ENCODE assay signal across 10 cellular contexts in genomic region chr16:82641336-82641984, GRCh38. TPM values are rescaled to one million over a fixed set of nuclear protein-coding genes. Genes with fewer than 3 reads are reported as not detected.
DNase-seq lines count a peak whose midpoint lies in the region; ATAC-seq and TF ChIP-seq lines count a peak whose summit lies in the region.
"Had no signal": no experiment of that assay in that cellular context is flagged by ENCODE, and none has a peak within 500 bp of the region (broad histone marks: within the 10 kb centered on the region; RNA-seq: fewer than 3 reads in every experiment).

No MANE protein-coding gene starts in this region.

- H3K9me2 ChIP-seq in GM23338 (ENCODE audit: insufficient read depth) = no peaks in the 10 kb centered on the region; the same call in 1 of the 2 replicates

- no peaks in the 10 kb centered on the region for H3K27me3 ChIP-seq in GM23338 (ENCODE audit: insufficient read depth)

- H3K4me3 ChIP-seq in GM23338 = no peak overlapping the region
- H3K4me3 ChIP-seq in WI38 (ENCODE audit: low read depth, low read length) = no peak overlapping the region

- H3K27ac Mint-ChIP-seq in GM23338 = peak overlapping the region; percentile 4; the same call in 1 of the 2 replicates

- peaks cover 27% of the 10 kb centered on the region; the same call in 2 of the 3 replicates for H3K4me1 Mint-ChIP-seq in GM23338

- H2AFZ ChIP-seq in GM23338 = no peak overlapping the region

- H3K4me3 Mint-ChIP-seq in GM23338 = no peak overlapping the region

- H3K9me3 Mint-ChIP-seq in GM23338 = no peaks in the 10 kb centered on the region

- H3K79me2 ChIP-seq in GM23338 (replicated peaks; ENCODE audit: insufficient read depth) = no peaks in the 10 kb centered on the region

- no peak overlapping the region for H3K27ac ChIP-seq in GM23338 (ENCODE audit: low read depth)

- no peaks in the 10 kb centered on the region for H3K36me3 Mint-ChIP-seq in GM23338 (ENCODE audit: low read depth)

- H3K27me3 Mint-ChIP-seq in GM23338 (ENCODE audit: insufficient read depth, low read depth, poor library complexity) = no peaks in the 10 kb centered on the region

- H3K4me1 ChIP-seq in GM23338 (ENCODE audit: insufficient read depth) = peaks cover 27% of the 10 kb centered on the region

- DNase-seq in ELR (ENCODE audit: low read depth) (peak; percentile 73), GM23338 (ENCODE audit: low spot score) (no peak), kidney glomerular epithelial cell (lab: John Stamatoyannopoulos, UW) (peak; percentile 28), NCI-H1930 (lab: John Stamatoyannopoulos, UW) (no peak), amniotic stem cell (lab: John Stamatoyannopoulos, UW) (no peak)
- no peak for DNase-seq in stimulated activated naive CD4-positive, alpha-beta T cell (lab: John Stamatoyannopoulos, UW)
- DNase-seq: NCI-H187 had no signal

- no peaks in the 10 kb centered on the region for H4K20me1 ChIP-seq in GM23338 (replicated peaks; ENCODE audit: insufficient read depth)

- H3K36me3 ChIP-seq in GM23338 (ENCODE audit: insufficient read depth) = no peaks in the 10 kb centered on the region

- no peaks in the 10 kb centered on the region for H3F3A ChIP-seq in GM23338 (replicated peaks; ENCODE audit: low read depth)

- ATAC-seq in GM23338 (no peak), HG03378 (IDR thresholded peaks at IDR 0.05; ENCODE audit: unreplicated experiment) (no peak)

- no peak overlapping the region for H3K4me2 ChIP-seq in GM23338

- peak in 1 of 2 experiments; percentile 47; a peak in 3 of 4 replicates for TF ChIP-seq CTCF in GM23338 (conservative IDR thresholded peaks at IDR 0.05; ENCODE audit: low read depth in 2 of 2)
- TF ChIP-seq CTCF in WI38 (IDR thresholded peaks at IDR 0.05; ENCODE audit: low read depth, low read length) = peak; percentile 46; the same call in 1 of the 2 replicates

TF ChIP-seq in GM23338, 12 proteins besides CTCF, POLR2A, EP300 and RAD21:
- TF ChIP-seq NANOG (IDR thresholded peaks at IDR 0.05; ENCODE audit: borderline replicate concordance) (no peak), ZNF331 (CRISPR knock-in tag; IDR thresholded peaks at IDR 0.05; ENCODE audit: low read depth) (no peak), ZNF114 (CRISPR knock-in tag; IDR thresholded peaks at IDR 0.05) (no peak), EZH2phosphoT487 (IDR thresholded peaks at IDR 0.05; ENCODE audit: unreplicated experiment) (no peak), ETS1 (IDR thresholded peaks at IDR 0.05) (no peak), JUNB (IDR thresholded peaks at IDR 0.05; ENCODE audit: unreplicated experiment) (no peak), EZH2 (IDR thresholded peaks at IDR 0.05; ENCODE audit: low read depth, unreplicated experiment) (no peak), STAT1 (IDR thresholded peaks at IDR 0.05; ENCODE audit: unreplicated experiment) (no peak), POLR2AphosphoS5 (IDR thresholded peaks at IDR 0.05; ENCODE audit: low read depth) (no peak), CREB1 (CRISPR knock-in tag; IDR thresholded peaks at IDR 0.05; ENCODE audit: low read depth) (no peak)
- TF ChIP-seq, protein P1, sequence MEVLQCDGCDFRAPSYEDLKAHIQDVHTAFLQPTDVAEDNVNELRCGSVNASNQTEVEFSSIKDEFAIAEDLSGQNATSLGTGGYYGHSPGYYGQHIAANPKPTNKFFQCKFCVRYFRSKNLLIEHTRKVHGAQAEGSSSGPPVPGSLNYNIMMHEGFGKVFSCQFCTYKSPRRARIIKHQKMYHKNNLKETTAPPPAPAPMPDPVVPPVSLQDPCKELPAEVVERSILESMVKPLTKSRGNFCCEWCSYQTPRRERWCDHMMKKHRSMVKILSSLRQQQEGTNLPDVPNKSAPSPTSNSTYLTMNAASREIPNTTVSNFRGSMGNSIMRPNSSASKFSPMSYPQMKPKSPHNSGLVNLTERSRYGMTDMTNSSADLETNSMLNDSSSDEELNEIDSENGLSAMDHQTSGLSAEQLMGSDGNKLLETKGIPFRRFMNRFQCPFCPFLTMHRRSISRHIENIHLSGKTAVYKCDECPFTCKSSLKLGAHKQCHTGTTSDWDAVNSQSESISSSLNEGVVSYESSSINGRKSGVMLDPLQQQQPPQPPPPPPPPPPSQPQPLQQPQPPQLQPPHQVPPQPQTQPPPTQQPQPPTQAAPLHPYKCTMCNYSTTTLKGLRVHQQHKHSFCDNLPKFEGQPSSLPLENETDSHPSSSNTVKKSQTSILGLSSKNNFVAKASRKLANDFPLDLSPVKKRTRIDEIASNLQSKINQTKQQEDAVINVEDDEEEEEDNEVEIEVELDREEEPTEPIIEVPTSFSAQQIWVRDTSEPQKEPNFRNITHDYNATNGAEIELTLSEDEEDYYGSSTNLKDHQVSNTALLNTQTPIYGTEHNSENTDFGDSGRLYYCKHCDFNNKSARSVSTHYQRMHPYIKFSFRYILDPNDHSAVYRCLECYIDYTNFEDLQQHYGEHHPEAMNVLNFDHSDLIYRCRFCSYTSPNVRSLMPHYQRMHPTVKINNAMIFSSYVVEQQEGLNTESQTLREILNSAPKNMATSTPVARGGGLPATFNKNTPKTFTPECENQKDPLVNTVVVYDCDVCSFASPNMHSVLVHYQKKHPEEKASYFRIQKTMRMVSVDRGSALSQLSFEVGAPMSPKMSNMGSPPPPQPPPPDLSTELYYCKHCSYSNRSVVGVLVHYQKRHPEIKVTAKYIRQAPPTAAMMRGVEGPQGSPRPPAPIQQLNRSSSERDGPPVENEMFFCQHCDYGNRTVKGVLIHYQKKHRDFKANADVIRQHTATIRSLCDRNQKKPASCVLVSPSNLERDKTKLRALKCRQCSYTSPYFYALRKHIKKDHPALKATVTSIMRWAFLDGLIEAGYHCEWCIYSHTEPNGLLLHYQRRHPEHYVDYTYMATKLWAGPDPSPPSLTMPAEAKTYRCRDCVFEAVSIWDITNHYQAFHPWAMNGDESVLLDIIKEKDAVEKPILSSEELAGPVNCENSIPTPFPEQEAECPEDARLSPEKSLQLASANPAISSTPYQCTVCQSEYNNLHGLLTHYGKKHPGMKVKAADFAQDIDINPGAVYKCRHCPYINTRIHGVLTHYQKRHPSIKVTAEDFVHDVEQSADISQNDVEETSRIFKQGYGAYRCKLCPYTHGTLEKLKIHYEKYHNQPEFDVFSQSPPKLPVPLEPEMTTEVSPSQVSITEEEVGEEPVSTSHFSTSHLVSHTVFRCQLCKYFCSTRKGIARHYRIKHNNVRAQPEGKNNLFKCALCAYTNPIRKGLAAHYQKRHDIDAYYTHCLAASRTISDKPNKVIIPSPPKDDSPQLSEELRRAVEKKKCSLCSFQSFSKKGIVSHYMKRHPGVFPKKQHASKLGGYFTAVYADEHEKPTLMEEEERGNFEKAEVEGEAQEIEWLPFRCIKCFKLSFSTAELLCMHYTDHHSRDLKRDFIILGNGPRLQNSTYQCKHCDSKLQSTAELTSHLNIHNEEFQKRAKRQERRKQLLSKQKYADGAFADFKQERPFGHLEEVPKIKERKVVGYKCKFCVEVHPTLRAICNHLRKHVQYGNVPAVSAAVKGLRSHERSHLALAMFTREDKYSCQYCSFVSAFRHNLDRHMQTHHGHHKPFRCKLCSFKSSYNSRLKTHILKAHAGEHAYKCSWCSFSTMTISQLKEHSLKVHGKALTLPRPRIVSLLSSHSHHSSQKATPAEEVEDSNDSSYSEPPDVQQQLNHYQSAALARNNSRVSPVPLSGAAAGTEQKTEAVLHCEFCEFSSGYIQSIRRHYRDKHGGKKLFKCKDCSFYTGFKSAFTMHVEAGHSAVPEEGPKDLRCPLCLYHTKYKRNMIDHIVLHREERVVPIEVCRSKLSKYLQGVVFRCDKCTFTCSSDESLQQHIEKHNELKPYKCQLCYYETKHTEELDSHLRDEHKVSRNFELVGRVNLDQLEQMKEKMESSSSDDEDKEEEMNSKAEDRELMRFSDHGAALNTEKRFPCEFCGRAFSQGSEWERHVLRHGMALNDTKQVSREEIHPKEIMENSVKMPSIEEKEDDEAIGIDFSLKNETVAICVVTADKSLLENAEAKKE (CRISPR knock-in tag; IDR thresholded peaks at IDR 0.05) = no peak
- TF ChIP-seq, protein P2, sequence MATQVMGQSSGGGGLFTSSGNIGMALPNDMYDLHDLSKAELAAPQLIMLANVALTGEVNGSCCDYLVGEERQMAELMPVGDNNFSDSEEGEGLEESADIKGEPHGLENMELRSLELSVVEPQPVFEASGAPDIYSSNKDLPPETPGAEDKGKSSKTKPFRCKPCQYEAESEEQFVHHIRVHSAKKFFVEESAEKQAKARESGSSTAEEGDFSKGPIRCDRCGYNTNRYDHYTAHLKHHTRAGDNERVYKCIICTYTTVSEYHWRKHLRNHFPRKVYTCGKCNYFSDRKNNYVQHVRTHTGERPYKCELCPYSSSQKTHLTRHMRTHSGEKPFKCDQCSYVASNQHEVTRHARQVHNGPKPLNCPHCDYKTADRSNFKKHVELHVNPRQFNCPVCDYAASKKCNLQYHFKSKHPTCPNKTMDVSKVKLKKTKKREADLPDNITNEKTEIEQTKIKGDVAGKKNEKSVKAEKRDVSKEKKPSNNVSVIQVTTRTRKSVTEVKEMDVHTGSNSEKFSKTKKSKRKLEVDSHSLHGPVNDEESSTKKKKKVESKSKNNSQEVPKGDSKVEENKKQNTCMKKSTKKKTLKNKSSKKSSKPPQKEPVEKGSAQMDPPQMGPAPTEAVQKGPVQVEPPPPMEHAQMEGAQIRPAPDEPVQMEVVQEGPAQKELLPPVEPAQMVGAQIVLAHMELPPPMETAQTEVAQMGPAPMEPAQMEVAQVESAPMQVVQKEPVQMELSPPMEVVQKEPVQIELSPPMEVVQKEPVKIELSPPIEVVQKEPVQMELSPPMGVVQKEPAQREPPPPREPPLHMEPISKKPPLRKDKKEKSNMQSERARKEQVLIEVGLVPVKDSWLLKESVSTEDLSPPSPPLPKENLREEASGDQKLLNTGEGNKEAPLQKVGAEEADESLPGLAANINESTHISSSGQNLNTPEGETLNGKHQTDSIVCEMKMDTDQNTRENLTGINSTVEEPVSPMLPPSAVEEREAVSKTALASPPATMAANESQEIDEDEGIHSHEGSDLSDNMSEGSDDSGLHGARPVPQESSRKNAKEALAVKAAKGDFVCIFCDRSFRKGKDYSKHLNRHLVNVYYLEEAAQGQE (IDR thresholded peaks at IDR 0.05; ENCODE audit: unreplicated experiment) = no peak
TF ChIP-seq in GM23338: peak in this region for 0.

RNA-seq across cellular contexts. Expression of gene CDH13, which starts 14.7 kb away (rescaled TPM):
- 4.4 and 13.6 TPM in 2 replicates for total RNA-seq in GM23338 (2014; rRNA removed; shearing (Covaris generic))
- 1.2 and 1.6 TPM in 2 replicates for polyA plus RNA-seq in GM23338 (2016; fragmentation: Nextera tagmentation; extraction: Ambion mirVana)
- total RNA-seq: T-helper 2 cell treated with Interferon-gamma antibody and Interleukin-4, amounts not matched to agents 100 ng/mL and 5 ng/mL, for 36 hours had no signal

Comparison
In these comparisons a context has a peak if more than half of its experiments do, and no peak if none do; other contexts are left out.
1. DNase-seq: peak in ELR (single experiment) and kidney glomerular epithelial cell (single experiment); none in GM23338 (single experiment), NCI-H1930 (0 of 2), amniotic stem cell (single experiment) and stimulated activated naive CD4-positive, alpha-beta T cell (0 of 6).